In the genomic region with DNA sequence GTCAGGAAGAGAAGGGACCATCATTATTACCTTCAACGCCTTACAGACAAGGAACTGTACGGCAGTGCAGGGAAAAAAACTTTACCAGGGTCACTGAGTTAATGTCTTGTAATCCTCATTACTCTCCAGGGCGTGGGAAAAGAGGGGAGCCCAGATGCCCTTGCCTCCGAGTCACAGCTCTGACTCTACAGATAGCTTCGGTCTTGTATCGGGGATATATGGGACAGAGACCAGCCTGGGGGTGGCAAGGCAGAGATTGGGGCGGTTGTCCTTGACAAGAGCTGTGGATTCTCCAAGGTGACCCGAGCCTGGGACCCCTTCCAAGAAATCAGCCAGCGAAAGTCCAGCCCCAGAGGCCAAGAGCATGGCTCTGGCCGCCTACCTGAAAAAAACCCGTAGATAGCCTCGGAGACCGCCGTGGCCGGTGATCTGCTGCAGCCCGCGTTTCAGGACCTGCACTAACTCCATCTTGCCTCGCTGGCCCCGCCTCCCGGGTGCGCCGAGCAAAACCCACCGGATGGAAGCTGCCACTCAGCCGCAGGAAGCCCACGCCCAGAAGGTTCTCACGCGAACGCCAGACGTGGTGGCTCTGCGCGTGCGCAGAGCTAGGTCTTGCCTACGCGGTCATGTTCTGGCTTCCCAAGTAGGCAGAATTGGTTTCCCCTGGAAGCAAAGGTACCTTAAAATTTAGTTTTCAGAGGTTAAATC, we compare ENCODE assay signal across 8 cellular contexts. TPM values are rescaled to one million over a fixed set of nuclear protein-coding genes. Genes with fewer than 3 reads are reported as not detected.
DNase-seq lines count a peak whose midpoint lies in the region; ATAC-seq and TF ChIP-seq lines count a peak whose summit lies in the region.

A gene (minus strand): TSS at position 485 of the 708 bp plus-strand sequence. CDS start 17 bp downstream, at position 468.

- H3K4me1 Mint-ChIP-seq in IgD-negative memory B cell = peaks cover 25 to 37% (median 32%) of the 10 kb centered on the region in 3 donors

- H3K27me3 Mint-ChIP-seq in IgD-negative memory B cell = no peaks in the 10 kb centered on the region

- H3K36me3 Mint-ChIP-seq in IgD-negative memory B cell = peaks cover 7% of the 10 kb centered on the region

- no peaks in the 10 kb centered on the region for H3K27me3 ChIP-seq in mucosa of rectum (ENCODE audit: control insufficient read depth in 2 of 2, insufficient read depth in 2 of 2, low read length in 2 of 2)

- peak; percentile 94 for TF ChIP-seq POLR2A in erythroblast (IDR thresholded peaks at IDR 0.05; ENCODE audit: low read length)

- no peaks in the 10 kb centered on the region for H3K9me3 ChIP-seq in mucosa of rectum (ENCODE audit: control insufficient read depth in 2 of 2, low read length in 2 of 2)

- peak within 1 kb of the TSS; percentile 83 to 89 for H3K27ac ChIP-seq in mucosa of rectum (ENCODE audit: low read depth in 2 of 2, low read length in 2 of 2)

- H3K9ac ChIP-seq in mucosa of rectum (ENCODE audit: low read depth in 1 of 2, low read length in 2 of 2) = peak within 1 kb of the TSS; percentile 90 to 95

- peak within 1 kb of the TSS; percentile 88 to 94 for H3K4me3 ChIP-seq in mucosa of rectum (ENCODE audit: low read length in 2 of 2)

- H3K9me3 Mint-ChIP-seq in IgD-negative memory B cell = peaks cover 3 to 11% (median 3%) of the 10 kb centered on the region in 3 donors

- peak within 1 kb of the TSS; percentile 89 to 98 (median 97) for H3K4me3 Mint-ChIP-seq in IgD-negative memory B cell

- H3K27ac Mint-ChIP-seq in IgD-negative memory B cell = peak within 1 kb of the TSS; percentile 79 to 96 (median 95)

- DNase-seq in DMS 273 treated with DMSO at 0.1 percent for 48 hours (lab: John Stamatoyannopoulos, UW) = peak; percentile 84
- DNase-seq in OCI-M2 (lab: John Stamatoyannopoulos, UW; ENCODE audit: unreplicated experiment) = peak; percentile 52
- peak; percentile 94 for DNase-seq in activated T-cell treated with anti-CD3 and anti-CD28 coated beads for 48 hours (ENCODE audit: low read depth)
- peak; percentile 96 to 97 for DNase-seq in erythroblast (lab: John Stamatoyannopoulos, UW)
- DNase-seq in stimulated activated CD8-positive, alpha-beta memory T cell treated with anti-CD3 and anti-CD28 coated beads, Interleukin-4, amount 100 ng/mL, for 48 hours = peak; percentile 96

- peaks cover 3 to 8% of the 10 kb centered on the region in 2 donors for H3K4me1 ChIP-seq in mucosa of rectum (ENCODE audit: control insufficient read depth in 2 of 2, insufficient read depth in 2 of 2, low read length in 2 of 2)

- peak; percentile 99 for ATAC-seq in GM21529 (IDR thresholded peaks at IDR 0.05; ENCODE audit: unreplicated experiment)

- H3K36me3 ChIP-seq in mucosa of rectum (ENCODE audit: control insufficient read depth in 2 of 2, insufficient read depth in 2 of 2, low read length in 2 of 2) = peaks cover 3 to 4% of the 10 kb centered on the region in 2 donors

RNA-seq across cellular contexts. Expression of the gene that starts here (rescaled TPM):
- polyA plus RNA-seq in IgD-negative memory B cell = 173 TPM

Comparison
In these comparisons a context has a peak if more than half of its experiments do, and no peak if none do; other contexts are left out.
1. Peak in every context shown above with its lines: DNase-seq, ATAC-seq, H3K4me3 ChIP-seq and H3K27ac ChIP-seq.